In the genomic region with DNA sequence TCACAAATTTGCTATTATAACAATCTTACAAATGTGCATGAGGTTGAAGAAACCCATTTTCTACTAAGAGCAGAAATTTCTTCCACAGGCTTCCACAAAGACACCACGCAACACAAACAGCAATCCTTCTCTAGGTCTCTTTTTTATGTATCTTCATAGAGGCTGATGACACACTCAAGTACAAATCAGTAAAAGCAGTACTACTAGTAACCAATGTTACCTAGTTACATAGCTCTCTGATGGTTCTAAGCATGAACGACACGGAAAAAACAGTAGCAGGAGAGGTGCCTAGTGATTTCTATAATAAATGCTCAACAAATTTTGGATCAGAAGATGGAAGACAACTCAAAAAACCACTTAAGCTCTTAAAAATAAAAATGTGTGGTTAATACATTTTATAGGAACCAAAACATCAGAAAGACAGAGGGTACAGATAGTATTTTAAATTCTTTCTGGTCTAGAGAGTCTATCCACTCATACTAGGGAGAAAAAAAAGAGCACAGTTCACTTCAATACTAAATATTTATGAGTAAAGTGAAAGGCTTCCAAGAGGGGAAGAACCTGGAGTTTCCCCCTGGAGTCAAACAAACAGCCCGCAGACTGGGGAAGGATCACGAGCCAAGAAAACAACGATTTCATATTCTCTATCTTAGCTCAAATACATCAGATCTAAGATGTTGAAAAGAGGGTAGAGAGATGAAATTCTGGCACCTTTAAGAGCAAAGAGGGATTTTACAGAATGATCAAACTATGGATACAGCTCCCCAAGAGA, we compare ENCODE assay signal across 12 cellular contexts. TPM values are rescaled to one million over a fixed set of nuclear protein-coding genes. Genes with fewer than 3 reads are reported as not detected.
A peak's percentile ranks its signal among the peaks of the same experiment; 100 is the strongest.
DNase-seq lines count a peak whose midpoint lies in the region; ATAC-seq and TF ChIP-seq lines count a peak whose summit lies in the region.
"Had no signal": no experiment of that assay in that cellular context is flagged by ENCODE, and none has a peak within 500 bp of the region (broad histone marks: within the 10 kb centered on the region; RNA-seq: fewer than 3 reads in every experiment).

No MANE protein-coding gene starts in this region.

- WGBS in lung, 2 donors, result 69 to 89% methylated on average over 6 of the region's 6 CpGs

- no peaks in the 10 kb centered on the region for H3K9me3 Mint-ChIP-seq in activated CD4-positive, alpha-beta T cell treated with anti-CD3 and anti-CD28 coated beads, Interleukin-2, amount 10 ng/mL, durations not matched to agents 24 days and 14 days
- H3K9me3 Mint-ChIP-seq: activated B cell treated with CpG ODN at 0.5 μM for 24 hours had no signal

- DNase-seq in activated CD4-positive, alpha-beta T cell treated with anti-CD3 and anti-CD28 coated beads, Interleukin-2, amount 10 ng/mL, durations not matched to agents 24 days and 14 days, result peak; percentile 72
- DNase-seq in activated CD4-positive, alpha-beta T cell treated with anti-CD3 and anti-CD28 coated beads for 48 hours, result no peak
- peak; percentile 65 for DNase-seq in astrocyte of the hippocampus (ENCODE audit: low read depth, low spot score)
- DNase-seq in lung (ENCODE audit: low spot score), result no peak
- no peak for DNase-seq in thoracic aorta (ENCODE audit: low spot score)
- DNase-seq in cerebellar nuclear complex (lab: John Stamatoyannopoulos, UW), result no peak
- no peak for DNase-seq in ecto neural progenitor cell (ENCODE audit: low spot score)
- DNase-seq: ACHN, activated B cell treated with CpG ODN at 0.5 μM for 24 hours, H7 had no signal

- H3K27ac ChIP-seq in lung (ENCODE audit: low read depth in 1 of 2, low read length in 1 of 2) (no peak overlapping the region), thoracic aorta (peak overlapping the region; percentile 45 to 55)
- H3K27ac ChIP-seq: cardiac muscle cell had no signal

- H3K27me3 ChIP-seq in lung (ENCODE audit: control insufficient read depth, insufficient read depth) (no peaks in the 10 kb centered on the region), thoracic aorta (replicated peaks; ENCODE audit: insufficient read depth) (no peaks in the 10 kb centered on the region)
- H3K27me3 ChIP-seq: cardiac muscle cell had no signal

- H3K9me3 ChIP-seq in lung (ENCODE audit: control insufficient read depth in 2 of 2, insufficient read depth in 1 of 2, low read length in 1 of 2), result no peaks in the 10 kb centered on the region
- no peaks in the 10 kb centered on the region for H3K9me3 ChIP-seq in thoracic aorta

- ATAC-seq in lung (ENCODE audit: insufficient read depth, low FRiP score) (peak; percentile 34), thoracic aorta (ENCODE audit: insufficient number of reproducible peaks, low FRiP score, low read depth) (no peak), HG03565 (IDR thresholded peaks at IDR 0.05; ENCODE audit: unreplicated experiment) (no peak)

- peak overlapping the region; percentile 75 for H3K4me3 Mint-ChIP-seq in activated CD4-positive, alpha-beta T cell treated with anti-CD3 and anti-CD28 coated beads, Interleukin-2, amount 10 ng/mL, durations not matched to agents 24 days and 14 days
- H3K4me3 Mint-ChIP-seq: activated B cell treated with CpG ODN at 0.5 μM for 24 hours had no signal

- H3K4me1 ChIP-seq in lung (ENCODE audit: control insufficient read depth in 2 of 2, insufficient read depth in 2 of 2, low read length in 2 of 2) (peaks cover 1 to 9% of the 10 kb centered on the region in 2 donors), thoracic aorta (ENCODE audit: control insufficient read depth in 1 of 2, low read depth in 2 of 2) (peaks cover 25 to 29% of the 10 kb centered on the region in 2 donors)

- no peak for TF ChIP-seq CTCF in lung (IDR thresholded peaks at IDR 0.05; ENCODE audit: control extremely low read depth, extremely low read depth)
- TF ChIP-seq CTCF in thoracic aorta (IDR thresholded peaks at IDR 0.05), result no peak

- H3K36me3 Mint-ChIP-seq in activated CD4-positive, alpha-beta T cell treated with anti-CD3 and anti-CD28 coated beads, Interleukin-2, amount 10 ng/mL, durations not matched to agents 24 days and 14 days (ENCODE audit: low read depth), result peaks cover 25% of the 10 kb centered on the region

- peak overlapping the region; percentile 98 for H3K27ac Mint-ChIP-seq in activated CD4-positive, alpha-beta T cell treated with anti-CD3 and anti-CD28 coated beads, Interleukin-2, amount 10 ng/mL, durations not matched to agents 24 days and 14 days
- H3K27ac Mint-ChIP-seq: activated B cell treated with CpG ODN at 0.5 μM for 24 hours had no signal

- intact Hi-C loops in activated CD4-positive, alpha-beta T cell treated with anti-CD3 and anti-CD28 coated beads, Interleukin-2, amount 10 ng/mL, durations not matched to agents 24 days and 14 days (cut with micrococcal nuclease), result no loop called here

- H3K4me1 Mint-ChIP-seq in activated CD4-positive, alpha-beta T cell treated with anti-CD3 and anti-CD28 coated beads, Interleukin-2, amount 10 ng/mL, durations not matched to agents 24 days and 14 days, result peaks cover 78% of the 10 kb centered on the region

- H3K27me3 Mint-ChIP-seq in activated CD4-positive, alpha-beta T cell treated with anti-CD3 and anti-CD28 coated beads, Interleukin-2, amount 10 ng/mL, durations not matched to agents 24 days and 14 days, result no peaks in the 10 kb centered on the region
- H3K27me3 Mint-ChIP-seq: activated B cell treated with CpG ODN at 0.5 μM for 24 hours had no signal

- peaks cover 0 to 7% of the 10 kb centered on the region in 2 donors for H3K36me3 ChIP-seq in lung (ENCODE audit: control insufficient read depth in 2 of 2, insufficient read depth in 2 of 2, low read length in 2 of 2)
- no peaks in the 10 kb centered on the region for H3K36me3 ChIP-seq in thoracic aorta
- H3K36me3 ChIP-seq: cardiac muscle cell had no signal

- H3K4me3 ChIP-seq in lung (no peak overlapping the region), thoracic aorta (no peak overlapping the region)
- H3K4me3 ChIP-seq: cardiac muscle cell had no signal

RNA-seq across cellular contexts. Expression of gene SMG6, which starts 40.2 kb away (rescaled TPM):
- 31.6 and 36.2 TPM in 2 replicates for total RNA-seq in activated CD4-positive, alpha-beta T cell treated with anti-CD3 and anti-CD28 coated beads, Interleukin-2, amount 10 ng/mL, durations not matched to agents 24 days and 14 days
- total RNA-seq in lung (10 to 100 TPM; 36.2 to 45.1 TPM), thoracic aorta (10 to 100 TPM; 33.2 to 82.9 TPM)
- 10 to 100 TPM; 17.6 to 21.6 TPM for polyA plus RNA-seq in lung

RNA-seq across cellular contexts. Expression of gene SRR, which starts 40.4 kb away (rescaled TPM):
- 13.8 and 15.6 TPM in 2 replicates for total RNA-seq in activated CD4-positive, alpha-beta T cell treated with anti-CD3 and anti-CD28 coated beads, Interleukin-2, amount 10 ng/mL, durations not matched to agents 24 days and 14 days
- total RNA-seq in lung, result 10 to 100 TPM in 1 of 2 donors, 1 to 10 TPM in 1; 8.1 to 17.3 TPM
- 1 to 10 TPM; 5.0 to 7.5 TPM for polyA plus RNA-seq in lung
- total RNA-seq in thoracic aorta, result 10 to 100 TPM; 10.5 to 20.8 TPM

Comparison
In these comparisons a context has a peak if more than half of its experiments do, and no peak if none do; other contexts are left out.
1. DNase-seq: peak in activated CD4-positive, alpha-beta T cell treated with anti-CD3 and anti-CD28 coated beads, Interleukin-2, amount 10 ng/mL, durations not matched to agents 24 days and 14 days (single experiment) and astrocyte of the hippocampus (single experiment); none in activated CD4-positive, alpha-beta T cell treated with anti-CD3 and anti-CD28 coated beads for 48 hours (single experiment), lung (single experiment), thoracic aorta (single experiment), cerebellar nuclear complex (0 of 2) and ecto neural progenitor cell (single experiment).
2. H3K27ac ChIP-seq: peak in thoracic aorta (2 of 2); none in lung (0 of 2).